ENCODE assay signal across 1 cellular context in the genomic region with DNA sequence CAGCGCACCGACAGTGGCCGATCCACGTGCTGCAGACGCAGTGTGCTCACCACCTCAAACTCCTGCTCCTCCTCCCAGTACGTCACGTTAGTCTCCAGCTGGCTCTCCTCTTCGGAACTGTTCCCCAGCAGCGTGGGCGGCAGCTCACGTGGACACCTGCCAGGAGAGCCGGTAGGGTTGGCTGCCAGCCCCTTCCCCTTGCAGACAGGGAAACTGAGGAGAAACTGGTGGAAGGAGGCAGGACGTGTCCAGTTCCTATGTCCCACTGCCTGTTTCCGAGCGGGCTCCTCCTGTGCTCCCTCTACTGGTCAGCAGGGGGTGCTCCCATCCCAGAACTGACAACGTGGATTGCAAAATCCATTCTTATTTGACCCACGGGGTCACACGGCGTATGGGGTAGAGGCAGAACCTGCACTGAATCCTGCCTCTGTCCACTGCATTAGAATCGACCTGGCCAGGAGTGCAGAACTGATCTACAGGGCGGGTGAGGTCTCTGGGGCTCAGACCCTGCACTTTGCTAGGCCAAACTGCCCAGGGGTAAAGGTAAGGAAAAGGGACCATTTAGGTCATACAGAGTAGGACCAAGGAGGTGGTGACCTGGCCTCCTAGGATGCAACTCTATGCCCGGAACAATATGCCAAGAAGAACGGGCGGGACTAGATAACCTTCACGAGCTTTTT.
A peak's percentile ranks its signal among the peaks of the same experiment; 100 is the strongest.
TF ChIP-seq lines count a peak whose summit lies in the region.

No MANE protein-coding gene starts in this region.

TF ChIP-seq in HepG2, 621 proteins besides CTCF, POLR2A, EP300 and RAD21 (continued from another document and continues in another):
- no peak for TF ChIP-seq KDM1A (CRISPR knock-in tag; IDR thresholded peaks at IDR 0.05)
- TF ChIP-seq ZNF274 (CRISPR knock-in tag; IDR thresholded peaks at IDR 0.05): peak; percentile 48; the same call in 1 of the 2 replicates
- TF ChIP-seq POLR2AphosphoS5 (IDR thresholded peaks at IDR 0.05; ENCODE audit: low read depth, low read length): no peak
- peak; percentile 89 for TF ChIP-seq XRCC5 (optimal IDR thresholded peaks at IDR 0.05; ENCODE audit: low read length)
- TF ChIP-seq STAT5B (CRISPR knock-in tag; IDR thresholded peaks at IDR 0.05): no peak
- TF ChIP-seq ZNF589 (CRISPR knock-in tag; conservative IDR thresholded peaks at IDR 0.05): no peak
- peak; percentile 67; the same call in 1 of the 2 replicates for TF ChIP-seq KLF6 (CRISPR knock-in tag; IDR thresholded peaks at IDR 0.05)
- TF ChIP-seq ZNF333 (CRISPR knock-in tag; IDR thresholded peaks at IDR 0.05; ENCODE audit: borderline replicate concordance): no peak
- TF ChIP-seq ZNF121 (CRISPR knock-in tag; IDR thresholded peaks at IDR 0.05): no peak
- TF ChIP-seq, protein P1, sequence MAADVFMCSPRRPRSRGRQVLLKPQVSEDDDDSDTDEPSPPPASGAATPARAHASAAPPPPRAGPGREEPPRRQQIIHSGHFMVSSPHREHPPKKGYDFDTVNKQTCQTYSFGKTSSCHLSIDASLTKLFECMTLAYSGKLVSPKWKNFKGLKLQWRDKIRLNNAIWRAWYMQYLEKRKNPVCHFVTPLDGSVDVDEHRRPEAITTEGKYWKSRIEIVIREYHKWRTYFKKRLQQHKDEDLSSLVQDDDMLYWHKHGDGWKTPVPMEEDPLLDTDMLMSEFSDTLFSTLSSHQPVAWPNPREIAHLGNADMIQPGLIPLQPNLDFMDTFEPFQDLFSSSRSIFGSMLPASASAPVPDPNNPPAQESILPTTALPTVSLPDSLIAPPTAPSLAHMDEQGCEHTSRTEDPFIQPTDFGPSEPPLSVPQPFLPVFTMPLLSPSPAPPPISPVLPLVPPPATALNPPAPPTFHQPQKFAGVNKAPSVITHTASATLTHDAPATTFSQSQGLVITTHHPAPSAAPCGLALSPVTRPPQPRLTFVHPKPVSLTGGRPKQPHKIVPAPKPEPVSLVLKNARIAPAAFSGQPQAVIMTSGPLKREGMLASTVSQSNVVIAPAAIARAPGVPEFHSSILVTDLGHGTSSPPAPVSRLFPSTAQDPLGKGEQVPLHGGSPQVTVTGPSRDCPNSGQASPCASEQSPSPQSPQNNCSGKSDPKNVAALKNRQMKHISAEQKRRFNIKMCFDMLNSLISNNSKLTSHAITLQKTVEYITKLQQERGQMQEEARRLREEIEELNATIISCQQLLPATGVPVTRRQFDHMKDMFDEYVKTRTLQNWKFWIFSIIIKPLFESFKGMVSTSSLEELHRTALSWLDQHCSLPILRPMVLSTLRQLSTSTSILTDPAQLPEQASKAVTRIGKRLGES (CRISPR knock-in tag; IDR thresholded peaks at IDR 0.05; ENCODE audit: borderline replicate concordance): no peak
- no peak; the same call in 1 of the 2 replicates for TF ChIP-seq MAZ (IDR thresholded peaks at IDR 0.05; ENCODE audit: borderline replicate concordance, low read depth, low read length)
- TF ChIP-seq MAZ (CRISPR knock-in tag; IDR thresholded peaks at IDR 0.05; ENCODE audit: low read depth): no peak
- TF ChIP-seq ZNF556 (CRISPR knock-in tag; IDR thresholded peaks at IDR 0.05; ENCODE audit: borderline replicate concordance): peak; percentile 63; the same call in 1 of the 2 replicates
- TF ChIP-seq TBL1XR1 (IDR thresholded peaks at IDR 0.05; ENCODE audit: borderline replicate concordance, low read length, partially characterized antibody): no peak
- no peak for TF ChIP-seq ZNF446 (CRISPR knock-in tag; IDR thresholded peaks at IDR 0.05)
- TF ChIP-seq ZIK1 (CRISPR knock-in tag; IDR thresholded peaks at IDR 0.05; ENCODE audit: borderline replicate concordance, low read depth): no peak
- no peak for TF ChIP-seq MTA3 (CRISPR knock-in tag; IDR thresholded peaks at IDR 0.05)
- TF ChIP-seq ZNF564 (CRISPR knock-in tag; IDR thresholded peaks at IDR 0.05): no peak
- no peak for TF ChIP-seq KMT2A (CRISPR knock-in tag; IDR thresholded peaks at IDR 0.05)
- TF ChIP-seq HNRNPLL (IDR thresholded peaks at IDR 0.05; ENCODE audit: low read depth, low read length, poor library complexity, severe bottlenecking): no peak
- TF ChIP-seq, protein P2, sequence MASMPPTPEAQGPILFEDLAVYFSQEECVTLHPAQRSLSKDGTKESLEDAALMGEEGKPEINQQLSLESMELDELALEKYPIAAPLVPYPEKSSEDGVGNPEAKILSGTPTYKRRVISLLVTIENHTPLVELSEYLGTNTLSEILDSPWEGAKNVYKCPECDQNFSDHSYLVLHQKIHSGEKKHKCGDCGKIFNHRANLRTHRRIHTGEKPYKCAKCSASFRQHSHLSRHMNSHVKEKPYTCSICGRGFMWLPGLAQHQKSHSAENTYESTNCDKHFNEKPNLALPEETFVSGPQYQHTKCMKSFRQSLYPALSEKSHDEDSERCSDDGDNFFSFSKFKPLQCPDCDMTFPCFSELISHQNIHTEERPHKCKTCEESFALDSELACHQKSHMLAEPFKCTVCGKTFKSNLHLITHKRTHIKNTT (CRISPR knock-in tag; IDR thresholded peaks at IDR 0.05): no peak
- peak; percentile 78; the same call in 1 of the 2 replicates for TF ChIP-seq IRF2 (CRISPR knock-in tag; IDR thresholded peaks at IDR 0.05)
- no peak for TF ChIP-seq AKAP8 (CRISPR knock-in tag; IDR thresholded peaks at IDR 0.05)
- no peak for TF ChIP-seq ZFYVE20 (CRISPR knock-in tag; IDR thresholded peaks at IDR 0.05; ENCODE audit: borderline replicate concordance, low read depth)
- TF ChIP-seq, protein P3, sequence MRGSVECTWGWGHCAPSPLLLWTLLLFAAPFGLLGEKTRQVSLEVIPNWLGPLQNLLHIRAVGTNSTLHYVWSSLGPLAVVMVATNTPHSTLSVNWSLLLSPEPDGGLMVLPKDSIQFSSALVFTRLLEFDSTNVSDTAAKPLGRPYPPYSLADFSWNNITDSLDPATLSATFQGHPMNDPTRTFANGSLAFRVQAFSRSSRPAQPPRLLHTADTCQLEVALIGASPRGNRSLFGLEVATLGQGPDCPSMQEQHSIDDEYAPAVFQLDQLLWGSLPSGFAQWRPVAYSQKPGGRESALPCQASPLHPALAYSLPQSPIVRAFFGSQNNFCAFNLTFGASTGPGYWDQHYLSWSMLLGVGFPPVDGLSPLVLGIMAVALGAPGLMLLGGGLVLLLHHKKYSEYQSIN (CRISPR knock-in tag; IDR thresholded peaks at IDR 0.05; ENCODE audit: borderline replicate concordance): no peak
- TF ChIP-seq FOSL1 (CRISPR knock-in tag; IDR thresholded peaks at IDR 0.05; ENCODE audit: borderline replicate concordance): no peak
- TF ChIP-seq KMT2B (CRISPR knock-in tag; IDR thresholded peaks at IDR 0.05): no peak
- TF ChIP-seq, protein P4, sequence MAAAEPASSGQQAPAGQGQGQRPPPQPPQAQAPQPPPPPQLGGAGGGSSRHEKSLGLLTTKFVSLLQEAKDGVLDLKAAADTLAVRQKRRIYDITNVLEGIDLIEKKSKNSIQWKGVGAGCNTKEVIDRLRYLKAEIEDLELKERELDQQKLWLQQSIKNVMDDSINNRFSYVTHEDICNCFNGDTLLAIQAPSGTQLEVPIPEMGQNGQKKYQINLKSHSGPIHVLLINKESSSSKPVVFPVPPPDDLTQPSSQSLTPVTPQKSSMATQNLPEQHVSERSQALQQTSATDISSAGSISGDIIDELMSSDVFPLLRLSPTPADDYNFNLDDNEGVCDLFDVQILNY (CRISPR knock-in tag; conservative IDR thresholded peaks at IDR 0.05): no peak
- TF ChIP-seq ATAD3A (CRISPR knock-in tag; IDR thresholded peaks at IDR 0.05): no peak
- TF ChIP-seq HDAC6 (IDR thresholded peaks at IDR 0.05; ENCODE audit: low read depth, low read length): no peak
- no peak for TF ChIP-seq SCMH1 (CRISPR knock-in tag; IDR thresholded peaks at IDR 0.05; ENCODE audit: borderline replicate concordance)
- TF ChIP-seq ZNF10 (CRISPR knock-in tag; IDR thresholded peaks at IDR 0.05; ENCODE audit: borderline replicate concordance, low read depth): no peak
- TF ChIP-seq GABPB1 (CRISPR knock-in tag; IDR thresholded peaks at IDR 0.05): no peak
- no peak for TF ChIP-seq ZNF775 (CRISPR knock-in tag; IDR thresholded peaks at IDR 0.05; ENCODE audit: borderline replicate concordance)
- no peak for TF ChIP-seq PHB2 (IDR thresholded peaks at IDR 0.05; ENCODE audit: partially characterized antibody)
- no peak for TF ChIP-seq TAF15 (IDR thresholded peaks at IDR 0.05; ENCODE audit: low read depth, low read length, poor library complexity, severe bottlenecking)
- TF ChIP-seq ZNF672 (CRISPR knock-in tag; IDR thresholded peaks at IDR 0.05): no peak
- no peak for TF ChIP-seq SALL2 (CRISPR knock-in tag; IDR thresholded peaks at IDR 0.05)
- peak; percentile 77; the same call in 1 of the 2 replicates for TF ChIP-seq ZNF124 (CRISPR knock-in tag; IDR thresholded peaks at IDR 0.05)
- no peak for TF ChIP-seq PRMT3 (CRISPR knock-in tag; IDR thresholded peaks at IDR 0.05; ENCODE audit: borderline replicate concordance, low read depth)
- TF ChIP-seq HOXA9 (CRISPR knock-in tag; IDR thresholded peaks at IDR 0.05; ENCODE audit: borderline replicate concordance): 0 out of 2 replicates have a peak, but pooled peaks have one; percentile 54
- TF ChIP-seq MXD4 (CRISPR knock-in tag; IDR thresholded peaks at IDR 0.05): no peak
- TF ChIP-seq, protein P5, sequence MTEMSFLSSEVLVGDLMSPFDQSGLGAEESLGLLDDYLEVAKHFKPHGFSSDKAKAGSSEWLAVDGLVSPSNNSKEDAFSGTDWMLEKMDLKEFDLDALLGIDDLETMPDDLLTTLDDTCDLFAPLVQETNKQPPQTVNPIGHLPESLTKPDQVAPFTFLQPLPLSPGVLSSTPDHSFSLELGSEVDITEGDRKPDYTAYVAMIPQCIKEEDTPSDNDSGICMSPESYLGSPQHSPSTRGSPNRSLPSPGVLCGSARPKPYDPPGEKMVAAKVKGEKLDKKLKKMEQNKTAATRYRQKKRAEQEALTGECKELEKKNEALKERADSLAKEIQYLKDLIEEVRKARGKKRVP (CRISPR knock-in tag; IDR thresholded peaks at IDR 0.05): 0 out of 4 replicates have a peak, but pooled peaks of 1 of the 2 experiments have one; percentile 51
- TF ChIP-seq PCBP2 (optimal IDR thresholded peaks at IDR 0.05; ENCODE audit: low read depth, low read length, poor library complexity, severe bottlenecking): no peak
- TF ChIP-seq SKI (IDR thresholded peaks at IDR 0.05; ENCODE audit: partially characterized antibody): no peak
- no peak for TF ChIP-seq ZBTB7A (CRISPR knock-in tag; IDR thresholded peaks at IDR 0.05)
- TF ChIP-seq SSRP1 (CRISPR knock-in tag; IDR thresholded peaks at IDR 0.05): 0 out of 2 replicates have a peak, but pooled peaks have one; percentile 72
- TF ChIP-seq RNF2 (conservative IDR thresholded peaks at IDR 0.05; ENCODE audit: low read depth): no peak
- TF ChIP-seq NR2F2 (IDR thresholded peaks at IDR 0.05; ENCODE audit: borderline replicate concordance, low read depth): peak; percentile 94
- TF ChIP-seq PHF21A (CRISPR knock-in tag; IDR thresholded peaks at IDR 0.05): no peak
- TF ChIP-seq ZMAT3 (CRISPR knock-in tag; conservative IDR thresholded peaks at IDR 0.05): no peak
- TF ChIP-seq NPAS2 (CRISPR knock-in tag; IDR thresholded peaks at IDR 0.05; ENCODE audit: borderline replicate concordance): no peak
- no peak for TF ChIP-seq NBN (conservative IDR thresholded peaks at IDR 0.05)
- TF ChIP-seq ZNF558 (CRISPR knock-in tag; IDR thresholded peaks at IDR 0.05; ENCODE audit: borderline replicate concordance): no peak
- TF ChIP-seq SRY (CRISPR knock-in tag; IDR thresholded peaks at IDR 0.05): no peak
- TF ChIP-seq GATAD1 (CRISPR knock-in tag; IDR thresholded peaks at IDR 0.05): peak; percentile 56; the same call in 1 of the 2 replicates
- 0 out of 2 replicates have a peak, but pooled peaks have one; percentile 68 for TF ChIP-seq ZSCAN9 (CRISPR knock-in tag; IDR thresholded peaks at IDR 0.05; ENCODE audit: borderline replicate concordance)
- TF ChIP-seq LCORL (IDR thresholded peaks at IDR 0.05): no peak
- TF ChIP-seq LCORL (CRISPR knock-in tag; IDR thresholded peaks at IDR 0.05): peak; percentile 72; the same call in 1 of the 2 replicates
- TF ChIP-seq KLF13 (CRISPR knock-in tag; IDR thresholded peaks at IDR 0.05): 0 out of 2 replicates have a peak, but pooled peaks have one; percentile 62
- TF ChIP-seq, protein P6, sequence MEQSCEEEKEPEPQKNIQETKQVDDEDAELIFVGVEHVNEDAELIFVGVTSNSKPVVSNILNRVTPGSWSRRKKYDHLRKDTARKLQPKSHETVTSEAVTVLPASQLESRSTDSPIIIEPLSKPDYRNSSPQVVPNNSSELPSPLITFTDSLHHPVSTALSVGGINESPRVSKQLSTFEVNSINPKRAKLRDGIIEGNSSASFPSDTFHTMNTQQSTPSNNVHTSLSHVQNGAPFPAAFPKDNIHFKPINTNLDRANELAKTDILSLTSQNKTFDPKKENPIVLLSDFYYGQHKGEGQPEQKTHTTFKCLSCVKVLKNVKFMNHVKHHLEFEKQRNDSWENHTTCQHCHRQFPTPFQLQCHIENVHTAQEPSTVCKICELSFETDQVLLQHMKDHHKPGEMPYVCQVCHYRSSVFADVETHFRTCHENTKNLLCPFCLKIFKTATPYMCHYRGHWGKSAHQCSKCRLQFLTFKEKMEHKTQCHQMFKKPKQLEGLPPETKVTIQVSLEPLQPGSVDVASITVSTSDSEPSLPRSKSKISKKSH (CRISPR knock-in tag; IDR thresholded peaks at IDR 0.05; ENCODE audit: borderline replicate concordance): peak; percentile 35; the same call in 1 of the 2 replicates
- TF ChIP-seq TOPORS (CRISPR knock-in tag; IDR thresholded peaks at IDR 0.05): no peak
- TF ChIP-seq HCFC1 (IDR thresholded peaks at IDR 0.05; ENCODE audit: low read depth, low read length): no peak
- TF ChIP-seq NONO (IDR thresholded peaks at IDR 0.05): no peak
- TF ChIP-seq NONO (CRISPR knock-in tag; conservative IDR thresholded peaks at IDR 0.05): peak; percentile 62; the same call in 1 of the 2 replicates
- TF ChIP-seq ATRX (CRISPR knock-in tag; IDR thresholded peaks at IDR 0.05; ENCODE audit: borderline replicate concordance): no peak
- TF ChIP-seq, protein P7, sequence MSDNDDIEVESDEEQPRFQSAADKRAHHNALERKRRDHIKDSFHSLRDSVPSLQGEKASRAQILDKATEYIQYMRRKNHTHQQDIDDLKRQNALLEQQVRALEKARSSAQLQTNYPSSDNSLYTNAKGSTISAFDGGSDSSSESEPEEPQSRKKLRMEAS (IDR thresholded peaks at IDR 0.05): peak; percentile 42; the same call in 1 of the 2 replicates
- TF ChIP-seq, protein P8, sequence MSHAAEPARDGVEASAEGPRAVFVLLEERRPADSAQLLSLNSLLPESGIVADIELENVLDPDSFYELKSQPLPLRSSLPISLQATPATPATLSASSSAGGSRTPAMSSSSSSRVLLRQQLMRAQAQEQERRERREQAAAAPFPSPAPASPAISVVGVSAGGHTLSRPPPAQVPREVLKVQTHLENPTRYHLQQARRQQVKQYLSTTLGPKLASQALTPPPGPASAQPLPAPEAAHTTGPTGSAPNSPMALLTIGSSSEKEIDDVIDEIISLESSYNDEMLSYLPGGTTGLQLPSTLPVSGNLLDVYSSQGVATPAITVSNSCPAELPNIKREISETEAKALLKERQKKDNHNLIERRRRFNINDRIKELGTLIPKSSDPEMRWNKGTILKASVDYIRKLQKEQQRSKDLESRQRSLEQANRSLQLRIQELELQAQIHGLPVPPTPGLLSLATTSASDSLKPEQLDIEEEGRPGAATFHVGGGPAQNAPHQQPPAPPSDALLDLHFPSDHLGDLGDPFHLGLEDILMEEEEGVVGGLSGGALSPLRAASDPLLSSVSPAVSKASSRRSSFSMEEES (CRISPR knock-in tag; IDR thresholded peaks at IDR 0.05): peak; percentile 69
- TF ChIP-seq, protein P9, sequence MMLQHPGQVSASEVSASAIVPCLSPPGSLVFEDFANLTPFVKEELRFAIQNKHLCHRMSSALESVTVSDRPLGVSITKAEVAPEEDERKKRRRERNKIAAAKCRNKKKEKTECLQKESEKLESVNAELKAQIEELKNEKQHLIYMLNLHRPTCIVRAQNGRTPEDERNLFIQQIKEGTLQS (CRISPR knock-in tag; IDR thresholded peaks at IDR 0.05): no peak
- no peak for TF ChIP-seq ZNF562 (CRISPR knock-in tag; IDR thresholded peaks at IDR 0.05; ENCODE audit: borderline replicate concordance)
